1 cellular context compared by ENCODE assay signal in the genomic region with DNA sequence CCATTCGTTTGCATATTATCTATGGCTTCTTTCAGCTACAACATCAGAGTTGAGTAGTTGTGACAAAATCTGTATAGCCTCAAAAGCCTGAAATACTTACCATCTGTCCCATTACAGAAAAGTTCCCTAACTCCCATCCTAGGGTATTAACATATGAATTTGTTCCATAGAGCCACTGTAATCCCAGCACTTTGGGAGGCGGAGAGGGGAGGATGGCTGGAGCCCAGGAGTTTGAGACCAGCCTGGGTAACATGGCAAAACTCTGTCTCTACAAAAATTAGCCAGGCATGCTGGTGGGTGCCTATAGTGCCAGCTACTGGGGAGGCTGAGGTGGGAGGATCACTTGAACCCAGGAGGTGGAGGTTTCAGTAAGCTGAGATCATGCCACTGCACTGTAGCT.
TF ChIP-seq lines count a peak whose summit lies in the region.

No MANE protein-coding gene starts in this region.

TF ChIP-seq in GM23338, 12 proteins besides CTCF, POLR2A, EP300 and RAD21 (continued from another document):
- TF ChIP-seq, protein P1, sequence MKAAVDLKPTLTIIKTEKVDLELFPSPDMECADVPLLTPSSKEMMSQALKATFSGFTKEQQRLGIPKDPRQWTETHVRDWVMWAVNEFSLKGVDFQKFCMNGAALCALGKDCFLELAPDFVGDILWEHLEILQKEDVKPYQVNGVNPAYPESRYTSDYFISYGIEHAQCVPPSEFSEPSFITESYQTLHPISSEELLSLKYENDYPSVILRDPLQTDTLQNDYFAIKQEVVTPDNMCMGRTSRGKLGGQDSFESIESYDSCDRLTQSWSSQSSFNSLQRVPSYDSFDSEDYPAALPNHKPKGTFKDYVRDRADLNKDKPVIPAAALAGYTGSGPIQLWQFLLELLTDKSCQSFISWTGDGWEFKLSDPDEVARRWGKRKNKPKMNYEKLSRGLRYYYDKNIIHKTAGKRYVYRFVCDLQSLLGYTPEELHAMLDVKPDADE (IDR thresholded peaks at IDR 0.05) = no peak
